ENCODE assay signal across 21 cellular contexts in the genomic region with DNA sequence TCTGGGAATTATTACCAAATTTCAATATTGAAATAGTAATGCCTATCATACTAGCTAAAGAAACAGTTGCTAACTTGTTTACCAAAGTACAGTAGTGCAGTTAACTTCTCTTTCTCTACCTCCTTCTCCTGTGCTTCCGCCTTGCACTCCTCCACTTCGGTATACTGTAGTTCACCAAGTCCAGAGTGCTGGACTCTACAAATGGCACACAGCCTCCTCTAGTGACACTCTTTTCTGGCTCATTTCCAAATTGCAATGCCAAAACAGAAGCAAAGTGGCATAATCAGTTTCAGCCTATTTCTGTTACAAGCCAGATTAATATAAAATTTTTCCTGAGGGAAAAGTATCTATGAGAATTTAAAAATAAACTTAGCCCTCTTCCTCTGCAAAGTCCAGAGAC.
A peak's percentile ranks its signal among the peaks of the same experiment; 100 is the strongest.
DNase-seq lines count a peak whose midpoint lies in the region; ATAC-seq, FAIRE-seq and TF ChIP-seq lines count a peak whose summit lies in the region.
"Had no signal": no experiment of that assay in that cellular context is flagged by ENCODE, and none has a peak within 500 bp of the region (broad histone marks: within the 10 kb centered on the region; RNA-seq: fewer than 3 reads in every experiment).

No MANE protein-coding gene starts in this region.

- 65% methylated on average over 2 of the region's 2 CpGs for WGBS in liver
- WGBS in HepG2 (ENCODE audit: low lambda C conversion rate) = 97% methylated on average over 2 of the region's 2 CpGs
- WGBS in right lobe of liver (ENCODE audit: insufficient coverage, low coverage, low lambda C conversion rate, missing lambda C conversion rate) = 33% methylated on average over 2 of the region's 2 CpGs
- 69% methylated on average over 2 of the region's 2 CpGs for WGBS in mammary epithelial cell (ENCODE audit: low coverage, missing lambda C conversion rate)

- H3K4me3 ChIP-seq in liver (ENCODE audit: low read depth in 1 of 3, low read length in 3 of 3) = no peak overlapping the region
- H3K4me3 ChIP-seq in HepG2 (replicated peaks in 1 of 3; ENCODE audit: insufficient read depth in 1 of 3, low read depth in 2 of 3, low read length in 3 of 3) = no peak overlapping the region
- no peak overlapping the region for H3K4me3 ChIP-seq in right lobe of liver
- H3K4me3 ChIP-seq in mammary epithelial cell (replicated peaks in 1 of 3; ENCODE audit: insufficient read depth in 1 of 3, low read depth in 2 of 3, low read length in 3 of 3) = no peak overlapping the region
- H3K4me3 ChIP-seq: GM23338 had no signal

- no peaks in the 10 kb centered on the region for H3K27me3 ChIP-seq in liver (ENCODE audit: control insufficient read depth in 4 of 4, insufficient read depth in 4 of 4, low read length in 3 of 4)
- no peaks in the 10 kb centered on the region for H3K27me3 ChIP-seq in HepG2 (ENCODE audit: control insufficient read depth in 1 of 2, insufficient read depth in 2 of 2, low read length in 2 of 2)
- no peaks in the 10 kb centered on the region for H3K27me3 ChIP-seq in right lobe of liver
- no peaks in the 10 kb centered on the region for H3K27me3 ChIP-seq in mammary epithelial cell (ENCODE audit: insufficient read depth, low read length)

- H2AFZ ChIP-seq in HepG2 (ENCODE audit: low read length) (no peak overlapping the region), mammary epithelial cell (ENCODE audit: low read depth, low read length) (no peak overlapping the region)
- H2AFZ ChIP-seq: GM23338 had no signal

- H4K20me1 ChIP-seq in HepG2 (ENCODE audit: insufficient read depth, low read length) = no peaks in the 10 kb centered on the region
- no peaks in the 10 kb centered on the region for H4K20me1 ChIP-seq in mammary epithelial cell (ENCODE audit: insufficient read depth, low read length)

- dilution Hi-C loops in mammary epithelial cell (cut with HindIII; ENCODE audit: low sequenced_read_pairs) = no loop called here

- FAIRE-seq in HepG2 (lab: Jason Lieb, UNC) = no peak
- FAIRE-seq: GM12891, GM18507 had no signal

- no peak for TF ChIP-seq EP300 in HepG2 (IDR thresholded peaks at IDR 0.05; ENCODE audit: low read depth in 2 of 2, low read length in 2 of 2)
- TF ChIP-seq EP300 in HepG2 (CRISPR knock-in tag; IDR thresholded peaks at IDR 0.05; ENCODE audit: borderline replicate concordance) = no peak

- no peak for ATAC-seq in HepG2
- ATAC-seq in right lobe of liver = peak; percentile 83 to 91 (median 86)
- no peak for ATAC-seq in GM18858 (IDR thresholded peaks at IDR 0.05; ENCODE audit: unreplicated experiment)
- ATAC-seq: GM23338 had no signal

- CTCF ChIA-PET in HepG2 (lab: Yijun Ruan, JAX; ENCODE audit: low intra/inter-chr PET ratio, low total read pairs) (no interaction called here), mammary epithelial cell (lab: Charles Lee; ENCODE audit: low non-redundant PET) (no interaction called here)

- TF ChIP-seq POLR2A in HepG2 (IDR thresholded peaks at IDR 0.05; ENCODE audit: insufficient read depth in 1 of 2, low read depth in 2 of 2, low read length in 2 of 2) (no peak), right lobe of liver (IDR thresholded peaks at IDR 0.05) (no peak)

- H3K79me2 ChIP-seq in HepG2 (ENCODE audit: insufficient read depth, low read length) (no peaks in the 10 kb centered on the region), mammary epithelial cell (ENCODE audit: insufficient read depth, low read length) (no peaks in the 10 kb centered on the region)

- H3K9ac ChIP-seq in liver (ENCODE audit: low read depth in 1 of 2, low read length in 2 of 2) (no peak overlapping the region), HepG2 (ENCODE audit: insufficient read depth, low read depth, low read length) (no peak overlapping the region), mammary epithelial cell (ENCODE audit: insufficient read depth, low read length) (no peak overlapping the region)

- H3K36me3 ChIP-seq in liver (ENCODE audit: control insufficient read depth in 4 of 4, insufficient read depth in 3 of 4, low read depth in 1 of 4, low read length in 3 of 4) (peaks cover 0 to 18% (median 15%) of the 10 kb centered on the region in 4 donors), HepG2 (replicated peaks in 1 of 2; ENCODE audit: control insufficient read depth in 1 of 2, insufficient read depth in 2 of 2, low read length in 2 of 2) (peaks cover 2 to 28% of the 10 kb centered on the region in 2 experiments; a peak in 2 of 5 replicates), right lobe of liver (no peaks in the 10 kb centered on the region), mammary epithelial cell (ENCODE audit: insufficient read depth, low read length) (peaks cover 4% of the 10 kb centered on the region)

- in situ Hi-C loops in HepG2 (cut with HindIII; ENCODE audit: extremely low pct_ligation_motif_present, low pct_unique_long_range_greater_than_20kb) (no loop called here), mammary epithelial cell (cut with MboI; ENCODE audit: low sequenced_read_pairs in 2 of 2) (no loop called here)

- POLR2A ChIA-PET in HepG2 (lab: Yijun Ruan, JAX) = no interaction called here

- DNase-seq in DMS 273 (lab: John Stamatoyannopoulos, UW; ENCODE audit: unreplicated experiment) = peak; percentile 3
- DNase-seq in DMS 273 treated with DMSO at 0.1 percent for 48 hours (lab: John Stamatoyannopoulos, UW) = no peak
- no peak for DNase-seq in HepG2 (ENCODE audit: low spot score)
- no peak for DNase-seq in right lobe of liver
- DNase-seq in DMS53 treated with DMSO at 0.1 percent for 48 hours (lab: John Stamatoyannopoulos, UW; ENCODE audit: unreplicated experiment) = no peak
- no peak for DNase-seq in mammary epithelial cell
- DNase-seq: Caco-2; CD4-positive, CD25-positive, alpha-beta regulatory T cell; EL; HCEC 1CT; NCI-H1092 treated with DMSO at 0.1 percent for 48 hours; NCI-H2081 treated with DMSO at 0.1 percent for 48 hours; NCI-H446 treated with DMSO at 0.1 percent for 48 hours; NCI-H774 had no signal

- H3K4me2 ChIP-seq in HepG2 (ENCODE audit: low read depth, low read length) (no peak overlapping the region), mammary epithelial cell (ENCODE audit: insufficient read depth, low read depth, low read length) (no peak overlapping the region)
- H3K4me2 ChIP-seq: GM23338 had no signal

- H3K27ac ChIP-seq in liver (ENCODE audit: low read depth in 1 of 2, low read length in 2 of 2) = no peak overlapping the region
- H3K27ac ChIP-seq in HepG2 (ENCODE audit: extremely low read length, insufficient read depth, low read length) = no peak overlapping the region
- H3K27ac ChIP-seq in right lobe of liver = no peak overlapping the region
- no peak overlapping the region for H3K27ac ChIP-seq in mammary epithelial cell (ENCODE audit: insufficient read depth, low read depth, low read length)
- H3K27ac ChIP-seq: 22Rv1, HL-60 had no signal

- BruUV-seq in HepG2 (replicated peaks; lab: Mats Ljungman, UMichigan) = no TSS peak
- BruUV-seq in mammary epithelial cell (replicated peaks; lab: Mats Ljungman, UMichigan) = no TSS peak

- TF ChIP-seq CTCF in liver (IDR thresholded peaks at IDR 0.05; ENCODE audit: low read depth, low read length, missing input control) (no peak), HepG2 (CRISPR knock-in tag; IDR thresholded peaks at IDR 0.05) (no peak), right lobe of liver (IDR thresholded peaks at IDR 0.05) (peak in 1 of 4 donors; percentile 14), mammary epithelial cell (conservative IDR thresholded peaks at IDR 0.05 in 1 of 2, IDR thresholded peaks at IDR 0.05 in 1 of 2; ENCODE audit: extremely low read depth in 1 of 2, insufficient read depth in 1 of 2, low read depth in 1 of 2, low read length in 2 of 2) (no peak)

- TF ChIP-seq RAD21 in liver (IDR thresholded peaks at IDR 0.05) (peak; percentile 15 to 25), HepG2 (CRISPR knock-in tag; IDR thresholded peaks at IDR 0.05) (no peak)

- intact Hi-C loops in HepG2 (cut with micrococcal nuclease; ENCODE audit: unreplicated experiment) (no loop called here), right lobe of liver (cut with DNase I) (no loop called here), mammary epithelial cell (cut with micrococcal nuclease) (no loop called here)

- H3K9me3 ChIP-seq in liver (ENCODE audit: control insufficient read depth in 4 of 4, low read length in 3 of 4) = no peaks in the 10 kb centered on the region
- no peaks in the 10 kb centered on the region for H3K9me3 ChIP-seq in HepG2 (ENCODE audit: low read length)
- no peaks in the 10 kb centered on the region for H3K9me3 ChIP-seq in right lobe of liver
- H3K9me3 ChIP-seq in mammary epithelial cell (replicated peaks; ENCODE audit: insufficient read depth, low read length) = no peaks in the 10 kb centered on the region
- H3K9me3 ChIP-seq: Caco-2 had no signal

- peaks cover 0 to 10% (median under 1%) of the 10 kb centered on the region in 4 donors for H3K4me1 ChIP-seq in liver (ENCODE audit: control insufficient read depth in 4 of 4, insufficient read depth in 4 of 4, low read length in 3 of 4)
- no peaks in the 10 kb centered on the region; the same call in 1 of the 2 replicates for H3K4me1 ChIP-seq in HepG2 (ENCODE audit: insufficient read depth, low read length)
- no peaks in the 10 kb centered on the region for H3K4me1 ChIP-seq in right lobe of liver
- no peaks in the 10 kb centered on the region for H3K4me1 ChIP-seq in mammary epithelial cell (ENCODE audit: insufficient read depth, low read length)

TF ChIP-seq in liver, 16 proteins besides CTCF, POLR2A, EP300 and RAD21 (continues in another document):
- TF ChIP-seq HNF4A (conservative IDR thresholded peaks at IDR 0.05) = peak; percentile 36 to 49

TF ChIP-seq in HepG2, 621 proteins besides CTCF, POLR2A, EP300 and RAD21 (continues in another document):
- TF ChIP-seq SSRP1 (CRISPR knock-in tag; IDR thresholded peaks at IDR 0.05) = no peak
- TF ChIP-seq ZNF720 (CRISPR knock-in tag; IDR thresholded peaks at IDR 0.05) = no peak
- no peak for TF ChIP-seq GATAD1 (CRISPR knock-in tag; IDR thresholded peaks at IDR 0.05)
- TF ChIP-seq, protein P1, sequence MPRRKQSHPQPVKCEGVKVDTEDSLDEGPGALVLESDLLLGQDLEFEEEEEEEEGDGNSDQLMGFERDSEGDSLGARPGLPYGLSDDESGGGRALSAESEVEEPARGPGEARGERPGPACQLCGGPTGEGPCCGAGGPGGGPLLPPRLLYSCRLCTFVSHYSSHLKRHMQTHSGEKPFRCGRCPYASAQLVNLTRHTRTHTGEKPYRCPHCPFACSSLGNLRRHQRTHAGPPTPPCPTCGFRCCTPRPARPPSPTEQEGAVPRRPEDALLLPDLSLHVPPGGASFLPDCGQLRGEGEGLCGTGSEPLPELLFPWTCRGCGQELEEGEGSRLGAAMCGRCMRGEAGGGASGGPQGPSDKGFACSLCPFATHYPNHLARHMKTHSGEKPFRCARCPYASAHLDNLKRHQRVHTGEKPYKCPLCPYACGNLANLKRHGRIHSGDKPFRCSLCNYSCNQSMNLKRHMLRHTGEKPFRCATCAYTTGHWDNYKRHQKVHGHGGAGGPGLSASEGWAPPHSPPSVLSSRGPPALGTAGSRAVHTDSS (CRISPR knock-in tag; conservative IDR thresholded peaks at IDR 0.05) = no peak
- no peak for TF ChIP-seq SUZ12 (IDR thresholded peaks at IDR 0.05; ENCODE audit: low read depth, low read length)
- no peak for TF ChIP-seq ZNF678 (CRISPR knock-in tag; IDR thresholded peaks at IDR 0.05)
- TF ChIP-seq ZZZ3 (CRISPR knock-in tag; IDR thresholded peaks at IDR 0.05; ENCODE audit: borderline replicate concordance) = no peak

Comparison
In these comparisons a context has a peak if more than half of its experiments do, and no peak if none do; other contexts are left out.
1. ATAC-seq: peak in right lobe of liver (4 of 4); none in HepG2 (single experiment) and GM18858 (single experiment).